ENCODE assay signal across 2 cellular contexts in the genomic region with DNA sequence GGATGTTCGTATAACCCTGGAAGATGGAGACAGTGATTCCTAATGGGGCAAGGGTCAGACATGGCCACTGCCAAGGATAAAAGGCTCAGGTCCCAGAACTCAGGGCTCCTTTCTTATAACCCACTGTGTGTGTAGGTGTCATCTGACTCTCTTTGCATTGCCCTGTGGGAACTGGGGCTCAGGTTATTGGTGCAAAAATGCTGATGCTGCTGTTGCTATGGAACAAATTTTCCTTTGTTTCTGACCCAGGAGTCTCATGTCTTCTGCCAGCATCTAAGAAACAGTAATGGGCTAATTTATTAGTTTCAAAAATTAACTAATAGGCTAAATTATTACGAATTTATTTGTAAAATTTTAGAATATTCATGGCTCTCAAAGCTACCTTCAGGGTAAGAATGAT.
TF ChIP-seq lines count a peak whose summit lies in the region.

No MANE protein-coding gene starts in this region.

TF ChIP-seq in A549, 52 proteins besides CTCF, POLR2A, EP300 and RAD21:
- TF ChIP-seq RFX5 (IDR thresholded peaks at IDR 0.05): peak; percentile 80
- TF ChIP-seq, protein P1, sequence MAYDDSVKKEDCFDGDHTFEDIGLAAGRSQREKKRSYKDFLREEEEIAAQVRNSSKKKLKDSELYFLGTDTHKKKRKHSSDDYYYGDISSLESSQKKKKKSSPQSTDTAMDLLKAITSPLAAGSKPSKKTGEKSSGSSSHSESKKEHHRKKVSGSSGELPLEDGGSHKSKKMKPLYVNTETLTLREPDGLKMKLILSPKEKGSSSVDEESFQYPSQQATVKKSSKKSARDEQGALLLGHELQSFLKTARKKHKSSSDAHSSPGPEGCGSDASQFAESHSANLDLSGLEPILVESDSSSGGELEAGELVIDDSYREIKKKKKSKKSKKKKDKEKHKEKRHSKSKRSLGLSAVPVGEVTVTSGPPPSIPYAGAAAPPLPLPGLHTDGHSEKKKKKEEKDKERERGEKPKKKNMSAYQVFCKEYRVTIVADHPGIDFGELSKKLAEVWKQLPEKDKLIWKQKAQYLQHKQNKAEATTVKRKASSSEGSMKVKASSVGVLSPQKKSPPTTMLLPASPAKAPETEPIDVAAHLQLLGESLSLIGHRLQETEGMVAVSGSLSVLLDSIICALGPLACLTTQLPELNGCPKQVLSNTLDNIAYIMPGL (CRISPR knock-in tag; IDR thresholded peaks at IDR 0.05; ENCODE audit: borderline replicate concordance): no peak
TF ChIP-seq in A549: peak in this region for 1.

TF ChIP-seq in GM12878, 131 proteins besides CTCF, POLR2A, EP300 and RAD21:
- TF ChIP-seq, protein P2, sequence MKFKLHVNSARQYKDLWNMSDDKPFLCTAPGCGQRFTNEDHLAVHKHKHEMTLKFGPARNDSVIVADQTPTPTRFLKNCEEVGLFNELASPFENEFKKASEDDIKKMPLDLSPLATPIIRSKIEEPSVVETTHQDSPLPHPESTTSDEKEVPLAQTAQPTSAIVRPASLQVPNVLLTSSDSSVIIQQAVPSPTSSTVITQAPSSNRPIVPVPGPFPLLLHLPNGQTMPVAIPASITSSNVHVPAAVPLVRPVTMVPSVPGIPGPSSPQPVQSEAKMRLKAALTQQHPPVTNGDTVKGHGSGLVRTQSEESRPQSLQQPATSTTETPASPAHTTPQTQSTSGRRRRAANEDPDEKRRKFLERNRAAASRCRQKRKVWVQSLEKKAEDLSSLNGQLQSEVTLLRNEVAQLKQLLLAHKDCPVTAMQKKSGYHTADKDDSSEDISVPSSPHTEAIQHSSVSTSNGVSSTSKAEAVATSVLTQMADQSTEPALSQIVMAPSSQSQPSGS (IDR thresholded peaks at IDR 0.05; ENCODE audit: low read length): no peak
- peak; percentile 82 for TF ChIP-seq RFX5 (IDR thresholded peaks at IDR 0.05; ENCODE audit: low read depth, low read length)
TF ChIP-seq in GM12878: peak in this region for 1.
